23 cellular contexts compared by ENCODE assay signal in genomic region chr1:162535501-162535900, GRCh38. TPM values are rescaled to one million over a fixed set of nuclear protein-coding genes. Genes with fewer than 3 reads are reported as not detected.
A peak's percentile ranks its signal among the peaks of the same experiment; 100 is the strongest.
DNase-seq lines count a peak whose midpoint lies in the region; ATAC-seq and TF ChIP-seq lines count a peak whose summit lies in the region.
"Had no signal": no experiment of that assay in that cellular context is flagged by ENCODE, and none has a peak within 500 bp of the region (broad histone marks: within the 10 kb centered on the region; RNA-seq: fewer than 3 reads in every experiment).

No MANE protein-coding gene starts in this region.

- H3K4me2 ChIP-seq in IMR-90 (ENCODE audit: low read depth, low read length) (no peak overlapping the region), fibroblast of lung (ENCODE audit: extremely low read depth, insufficient read depth, low read length) (no peak overlapping the region)

- peak overlapping the region; percentile 44; the same call in 1 of the 2 replicates for H2BK120ac ChIP-seq in IMR-90 (ENCODE audit: low read depth, low read length)

- H3K18ac ChIP-seq in IMR-90 (ENCODE audit: low read depth, low read length), result no peak overlapping the region

- H4K8ac ChIP-seq in IMR-90 (ENCODE audit: low read depth in 2 of 2, low read length in 2 of 2), result no peak overlapping the region

- no TSS peak for BruUV-seq in IMR-90 (replicated peaks; lab: Mats Ljungman, UMichigan)

- H3K36me3 ChIP-seq in BJ (ENCODE audit: control insufficient read depth, insufficient read depth, low read length) (no peaks in the 10 kb centered on the region), IMR-90 (ENCODE audit: control insufficient read depth, insufficient read depth, low read length) (no peaks in the 10 kb centered on the region), fibroblast of lung (ENCODE audit: control insufficient read depth, insufficient read depth, low read length) (no peaks in the 10 kb centered on the region), upper lobe of right lung (no peaks in the 10 kb centered on the region)
- H3K36me3 ChIP-seq: BE2C had no signal

- peak overlapping the region; percentile 66 for H2BK5ac ChIP-seq in IMR-90 (ENCODE audit: low read depth, low read length, poor library complexity, severe bottlenecking)

- H3K9me3 ChIP-seq in IMR-90 (ENCODE audit: control insufficient read depth, insufficient read depth, low read length) (no peaks in the 10 kb centered on the region), fibroblast of lung (ENCODE audit: control insufficient read depth, insufficient read depth, low read depth, low read length) (no peaks in the 10 kb centered on the region), upper lobe of right lung (no peaks in the 10 kb centered on the region)
- H3K9me3 ChIP-seq: BE2C had no signal

- H3K9ac ChIP-seq in IMR-90 (ENCODE audit: low read depth, low read length) (no peak overlapping the region), fibroblast of lung (ENCODE audit: insufficient read depth, low read length) (no peak overlapping the region)

- no peaks in the 10 kb centered on the region for H3K9me1 ChIP-seq in IMR-90 (ENCODE audit: insufficient read depth, low read length)

- in situ Hi-C loops in IMR-90 (cut with MboI; ENCODE audit: low sequenced_read_pairs), result no loop called here

- POLR2A ChIA-PET in BJ (lab: Charles Lee), result interaction anchor here (0.6 kb wide), 1 partner anchor 44 kb away, joined by 3 read pairs; no protein-coding TSS in a partner anchor
- POLR2A ChIA-PET in IMR-90 (lab: Charles Lee; ENCODE audit: unreplicated experiment), result no interaction called here

- H2AK5ac ChIP-seq in IMR-90 (ENCODE audit: low read depth, low read length), result 0 out of 2 replicates have a peak overlapping the region, but pooled peaks have one; percentile 20

- TF ChIP-seq POLR2A in IMR-90 (IDR thresholded peaks at IDR 0.05; ENCODE audit: low read depth, low read length), result no peak

- H2BK20ac ChIP-seq in IMR-90 (ENCODE audit: low read depth, low read length), result peak overlapping the region; percentile 23; the same call in 1 of the 2 replicates

- no peak overlapping the region; the same call in 1 of the 2 replicates for H4K5ac ChIP-seq in IMR-90 (ENCODE audit: low read depth, low read length)

- ATAC-seq in IMR-90 (ENCODE audit: low read depth), result peak; percentile 40
- ATAC-seq in upper lobe of right lung, result no peak
- ATAC-seq: SK-N-SH treated with all-trans-retinoic acid at 6 μM for 48 hours had no signal

- no peak overlapping the region for H2BK15ac ChIP-seq in IMR-90 (ENCODE audit: low read depth, low read length)

- H3K79me2 ChIP-seq in fibroblast of lung (ENCODE audit: control insufficient read depth, insufficient read depth, low read length), result no peaks in the 10 kb centered on the region

- H2AFZ ChIP-seq in IMR-90 (replicated peaks; ENCODE audit: low read length, poor library complexity) (no peak overlapping the region), fibroblast of lung (ENCODE audit: low read length) (no peak overlapping the region)

- no peak for TF ChIP-seq RAD21 in IMR-90 (IDR thresholded peaks at IDR 0.05; ENCODE audit: low read length)

- H2AK9ac ChIP-seq in IMR-90 (replicated peaks; ENCODE audit: low read depth, low read length, poor library complexity), result no peak overlapping the region

- intact Hi-C loops in IMR-90 (cut with micrococcal nuclease) (no loop called here), upper lobe of right lung (cut with DNase I) (no loop called here)

- CTCF ChIA-PET in BJ (lab: Yijun Ruan, JAX) (interaction anchor here (1.2 kb wide), 1 partner anchor 9 kb away, joined by 4 read pairs; no protein-coding TSS in a partner anchor), IMR-90 (lab: Yijun Ruan, JAX) (interaction anchor here (0.7 kb wide), 1 partner anchor 918 kb away, joined by 3 read pairs; no protein-coding TSS in a partner anchor)

- H3K27ac ChIP-seq in IMR-90 (ENCODE audit: insufficient read depth, low read length), result 0 out of 2 replicates have a peak overlapping the region, but pooled peaks have one; percentile 9
- peak overlapping the region; percentile 31 for H3K27ac ChIP-seq in fibroblast of lung (ENCODE audit: insufficient read depth, low read length)
- H3K27ac ChIP-seq in upper lobe of right lung, result no peak overlapping the region

- no peak overlapping the region for H4K91ac ChIP-seq in IMR-90 (ENCODE audit: insufficient read depth, low read depth, low read length)

- no peak overlapping the region for H3K14ac ChIP-seq in IMR-90 (replicated peaks; ENCODE audit: low read depth, low read length)

- H3K4me1 ChIP-seq in IMR-90 (ENCODE audit: control insufficient read depth, insufficient read depth, low read length) (peaks cover 6% of the 10 kb centered on the region), fibroblast of lung (ENCODE audit: control insufficient read depth, extremely low read depth, insufficient read depth, low read length) (peaks cover 25% of the 10 kb centered on the region), upper lobe of right lung (no peaks in the 10 kb centered on the region)
- H3K4me1 ChIP-seq: BE2C had no signal

- no peak overlapping the region for H3K23ac ChIP-seq in IMR-90 (ENCODE audit: low read depth, low read length)

- peak; percentile 20 for DNase-seq in BJ (ENCODE audit: low read depth)
- peak; percentile 84 for DNase-seq in IMR-90
- DNase-seq in fibroblast of lung (ENCODE audit: low read depth in 2 of 2), result peak in 1 of 2 donors; percentile 46
- no peak for DNase-seq in NCI-H1417 treated with DMSO at 0.1 percent for 48 hours (lab: John Stamatoyannopoulos, UW)
- no peak for DNase-seq in upper lobe of right lung
- DNase-seq in NCI-H2081 treated with DMSO at 0.1 percent for 48 hours (lab: John Stamatoyannopoulos, UW), result no peak
- no peak for DNase-seq in NCI-H128 (lab: John Stamatoyannopoulos, UW; ENCODE audit: unreplicated experiment)
- DNase-seq: BE2C; CD4-positive, CD25-positive, alpha-beta regulatory T cell; COR-L47; DMS 273 treated with DMSO at 0.1 percent for 48 hours; DMS79 treated with DMSO at 0.1 percent for 48 hours; GOT3; HCEC 1CT; Karpas-422; NCI-H1436; NCI-H1930; NCI-H2227 treated with DMSO at 0.1 percent for 48 hours; NCI-H510A; NCI-H774; NK-92 treated with Interleukin-12 subunit alpha and Interleukin-12 subunit beta, amount 100 ng/mL, for 24 hours; SIG-M5 had no signal

- no peak overlapping the region for H3K4me3 ChIP-seq in BJ (ENCODE audit: low read depth, low read length)
- no peak overlapping the region for H3K4me3 ChIP-seq in IMR-90 (ENCODE audit: insufficient read depth, low read depth, low read length)
- H3K4me3 ChIP-seq in fibroblast of lung (replicated peaks in 1 of 4; ENCODE audit: control extremely low read depth in 1 of 4, insufficient read depth in 1 of 4, low read depth in 3 of 4, low read length in 4 of 4), result no peak overlapping the region
- H3K4me3 ChIP-seq in upper lobe of right lung, result no peak overlapping the region

- no peak for TF ChIP-seq CTCF in BJ (IDR thresholded peaks at IDR 0.05; ENCODE audit: insufficient read depth, low read depth, low read length)
- no peak for TF ChIP-seq CTCF in IMR-90 (conservative IDR thresholded peaks at IDR 0.05; ENCODE audit: low read depth, low read length)
- no peak for TF ChIP-seq CTCF in fibroblast of lung (conservative IDR thresholded peaks at IDR 0.05 in 1 of 2, IDR thresholded peaks at IDR 0.05 in 1 of 2; ENCODE audit: low read depth in 1 of 2, low read length in 2 of 2)
- TF ChIP-seq CTCF in upper lobe of right lung (IDR thresholded peaks at IDR 0.05), result no peak

- H4K20me1 ChIP-seq in IMR-90 (ENCODE audit: insufficient read depth, low read length), result no peaks in the 10 kb centered on the region
- no peaks in the 10 kb centered on the region for H4K20me1 ChIP-seq in fibroblast of lung (ENCODE audit: control insufficient read depth, extremely low read depth, insufficient read depth, low read length)

- no peaks in the 10 kb centered on the region for H3K27me3 ChIP-seq in BJ (ENCODE audit: control insufficient read depth, insufficient read depth, low read length)
- H3K27me3 ChIP-seq in IMR-90 (ENCODE audit: control insufficient read depth, insufficient read depth, low read length), result no peaks in the 10 kb centered on the region
- H3K27me3 ChIP-seq in fibroblast of lung (ENCODE audit: control insufficient read depth, insufficient read depth, low read length), result no peaks in the 10 kb centered on the region
- no peaks in the 10 kb centered on the region for H3K27me3 ChIP-seq in upper lobe of right lung
- H3K27me3 ChIP-seq: BE2C had no signal

- H3K4ac ChIP-seq in IMR-90 (ENCODE audit: low read depth, low read length), result no peak overlapping the region

- H3K79me1 ChIP-seq in IMR-90 (ENCODE audit: low read depth in 1 of 2, low read length in 2 of 2), result 0 out of 4 replicates have a peak, but pooled peaks cover 0 to 6% of the 10 kb centered on the region in 2 experiments

- dilution Hi-C loops in IMR-90 (cut with HindIII; ENCODE audit: low sequenced_read_pairs, unreplicated experiment), result no loop called here

- WGBS in IMR-90 (ENCODE audit: extremely low coverage in 2 of 2, insufficient read length in 1 of 2), 2 experiments, result no CpG with 5 or more reads among the region's 1 CpG

- no peak overlapping the region for H3K56ac ChIP-seq in IMR-90 (ENCODE audit: extremely low read depth, insufficient read depth, low read length)

TF ChIP-seq in IMR-90, 13 proteins besides CTCF, POLR2A, EP300 and RAD21 (continues in another document):
- TF ChIP-seq MXI1 (IDR thresholded peaks at IDR 0.05; ENCODE audit: borderline replicate concordance, low read depth, low read length) (no peak), FOS (IDR thresholded peaks at IDR 0.05; ENCODE audit: low read depth, low read length) (no peak), MAFK (IDR thresholded peaks at IDR 0.05; ENCODE audit: low read depth, low read length) (no peak)

RNA-seq across cellular contexts. Expression of gene UAP1, which starts 26.0 kb away (rescaled TPM):
- 33.6 and 70.4 TPM in 2 replicates for polyA plus RNA-seq in BJ (2011; rRNA removed)
- 25.2 and 29.1 TPM in 2 replicates for polyA minus RNA-seq in BJ (2011; rRNA and poly(A)+ RNA removed)
- 196 and 255 TPM in 2 replicates for total RNA-seq in IMR-90 (2012; rRNA removed)
- polyA plus RNA-seq in IMR-90 (2012; rRNA removed), result 77.9 and 93.4 TPM in 2 replicates
- polyA plus RNA-seq in IMR-90 (2012; cell fraction: cytosol; rRNA removed), result 14.1 and 26.1 TPM in 2 replicates
- polyA plus RNA-seq in IMR-90 (2012; cell fraction: nucleus; rRNA removed; ENCODE audit: low replicate concordance), result 6.8 and 75.5 TPM in 2 replicates
- total RNA-seq in fibroblast of lung, result 77.3 and 108 TPM in 2 replicates
- polyA plus RNA-seq in fibroblast of lung, result 81.9 and 129 TPM in 2 replicates
- polyA plus RNA-seq in fibroblast of lung (2012), result 59.5 and 107 TPM in 2 replicates
- polyA minus RNA-seq in fibroblast of lung (ENCODE audit: low replicate concordance), result 8.7 and 18.8 TPM in 2 replicates
- total RNA-seq in upper lobe of right lung, result 35.0 TPM

RNA-seq across cellular contexts. Expression of gene UHMK1, which starts 37.9 kb away (rescaled TPM):
- polyA plus RNA-seq in BJ (2011; rRNA removed) (16.9 and 37.5 TPM in 2 replicates), IMR-90 (2012; rRNA removed) (10.2 and 15.6 TPM in 2 replicates), fibroblast of lung (39.1 and 53.5 TPM in 2 replicates)
- polyA minus RNA-seq in BJ (2011; rRNA and poly(A)+ RNA removed), result 33.4 and 34.1 TPM in 2 replicates
- total RNA-seq in IMR-90 (2012; rRNA removed) (57.9 and 124 TPM in 2 replicates), fibroblast of lung (66.0 and 79.1 TPM in 2 replicates), upper lobe of right lung (53.6 TPM)
- 1.9 and 3.0 TPM in 2 replicates for polyA plus RNA-seq in IMR-90 (2012; cell fraction: cytosol; rRNA removed)
- polyA plus RNA-seq in IMR-90 (2012; cell fraction: nucleus; rRNA removed; ENCODE audit: low replicate concordance), result 1.6 and 9.1 TPM in 2 replicates
- 26.8 and 37.2 TPM in 2 replicates for polyA plus RNA-seq in fibroblast of lung (2012)
- 13.7 and 26.9 TPM in 2 replicates for polyA minus RNA-seq in fibroblast of lung (ENCODE audit: low replicate concordance)

Comparison
In these comparisons a context has a peak if more than half of its experiments do, and no peak if none do; other contexts are left out.
1. DNase-seq: peak in BJ (single experiment) and IMR-90 (single experiment); none in NCI-H1417 treated with DMSO at 0.1 percent for 48 hours (single experiment), upper lobe of right lung (single experiment), NCI-H2081 treated with DMSO at 0.1 percent for 48 hours (single experiment) and NCI-H128 (single experiment).